Comparison of ENCODE assay signal across 19 cellular contexts in the genomic region with DNA sequence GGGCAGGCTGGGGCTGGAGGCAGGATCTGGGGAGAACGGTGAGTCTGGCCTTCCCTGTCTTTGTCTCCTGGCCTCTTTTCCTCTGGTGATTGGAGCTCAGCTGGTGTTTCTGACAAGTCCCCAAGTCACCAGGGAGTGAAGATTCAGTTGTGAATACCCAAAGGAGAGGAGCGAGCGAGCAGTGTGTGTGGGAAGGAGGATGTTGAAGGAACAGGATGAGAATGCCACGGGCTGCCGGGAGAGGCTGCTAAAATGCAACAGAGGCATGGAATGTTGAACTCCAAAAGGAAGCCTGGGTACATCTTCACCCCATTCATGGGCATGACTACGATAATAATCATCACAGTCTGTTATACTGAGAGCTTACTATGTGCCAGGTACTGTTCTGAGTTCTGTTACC.
DNase-seq lines count a peak whose midpoint lies in the region; ATAC-seq and TF ChIP-seq lines count a peak whose summit lies in the region.
"Had no signal": no experiment of that assay in that cellular context is flagged by ENCODE, and none has a peak within 500 bp of the region (broad histone marks: within the 10 kb centered on the region; RNA-seq: fewer than 3 reads in every experiment).

No MANE protein-coding gene starts in this region.

- H3K36me3 Mint-ChIP-seq in brain (peaks cover 6% of the 10 kb centered on the region), glutamatergic neuron (ENCODE audit: unreplicated experiment) (peaks cover 1% of the 10 kb centered on the region)
- H3K36me3 Mint-ChIP-seq in activated T-cell treated with anti-CD3 and anti-CD28 coated beads, Interleukin-2, amount 50 U/mL, for 24 hours (ENCODE audit: low read depth), result no peaks in the 10 kb centered on the region

- H3K4me3 Mint-ChIP-seq in brain (no peak overlapping the region), glutamatergic neuron (ENCODE audit: unreplicated experiment) (peak overlapping the region; percentile 16)
- H3K4me3 Mint-ChIP-seq in activated T-cell treated with anti-CD3 and anti-CD28 coated beads, Interleukin-2, amount 50 U/mL, for 24 hours, result no peak overlapping the region
- H3K4me3 Mint-ChIP-seq: B cell had no signal

- peaks cover 6% of the 10 kb centered on the region for H3K27me3 Mint-ChIP-seq in brain
- peaks cover 3% of the 10 kb centered on the region for H3K27me3 Mint-ChIP-seq in glutamatergic neuron (ENCODE audit: unreplicated experiment)
- H3K27me3 Mint-ChIP-seq in activated T-cell treated with anti-CD3 and anti-CD28 coated beads, Interleukin-2, amount 50 U/mL, for 24 hours, result peaks cover 12% of the 10 kb centered on the region

- H3K27ac Mint-ChIP-seq in brain (peak overlapping the region in 4 of 5 experiments; percentile 34 to 96 (median 82)), glutamatergic neuron (ENCODE audit: unreplicated experiment) (peak overlapping the region; percentile 50)
- no peak overlapping the region for H3K27ac Mint-ChIP-seq in activated T-cell treated with anti-CD3 and anti-CD28 coated beads, Interleukin-2, amount 50 U/mL, for 24 hours
- H3K27ac Mint-ChIP-seq: B cell had no signal

- TF ChIP-seq CTCF in brain (conservative IDR thresholded peaks at IDR 0.05), result no peak
- TF ChIP-seq CTCF in glutamatergic neuron (IDR thresholded peaks at IDR 0.05; ENCODE audit: partially characterized antibody, unreplicated experiment), result no peak

- no peaks in the 10 kb centered on the region for H3K9me3 Mint-ChIP-seq in brain
- H3K9me3 Mint-ChIP-seq in glutamatergic neuron (ENCODE audit: unreplicated experiment), result peaks cover 3% of the 10 kb centered on the region
- H3K9me3 Mint-ChIP-seq in activated T-cell treated with anti-CD3 and anti-CD28 coated beads, Interleukin-2, amount 50 U/mL, for 24 hours, result no peaks in the 10 kb centered on the region

- ATAC-seq in Right ventricle myocardium superior (ENCODE audit: poor library complexity) (no peak), GM19023 (IDR thresholded peaks at IDR 0.05; ENCODE audit: unreplicated experiment) (no peak)

- H3K4me1 Mint-ChIP-seq in brain (peaks cover 75% of the 10 kb centered on the region), glutamatergic neuron (ENCODE audit: low read depth, unreplicated experiment) (peaks cover 27% of the 10 kb centered on the region)
- H3K4me1 Mint-ChIP-seq in activated T-cell treated with anti-CD3 and anti-CD28 coated beads, Interleukin-2, amount 50 U/mL, for 24 hours (ENCODE audit: low read depth), result no peaks in the 10 kb centered on the region
- H3K4me1 Mint-ChIP-seq: B cell had no signal

- DNase-seq in glutamatergic neuron, result no peak
- DNase-seq in occipital lobe (lab: John Stamatoyannopoulos, UW), result peak; percentile 32
- no peak for DNase-seq in activated T-cell treated with anti-CD3 and anti-CD28 coated beads, Interleukin-2, amount 50 U/mL, for 24 hours
- DNase-seq in NCI-H526 treated with DMSO at 0.1 percent for 48 hours (lab: John Stamatoyannopoulos, UW), result no peak
- no peak for DNase-seq in Right ventricle myocardium superior
- DNase-seq: Calu3, DMS79 treated with DMSO at 0.1 percent for 48 hours, GF-D8, H7, NCI-H1105, NCI-H146, NCI-H1930, NCI-H446, NCI-H524 treated with DMSO at 0.1 percent for 48 hours, Peyer's patch, SIG-M5 had no signal

- intact Hi-C loops in Right ventricle myocardium superior (cut with DNase I), result no loop called here
